Comparison of ENCODE assay signal across 20 cellular contexts in genomic region chr21:35779167-35779566, GRCh38.
A peak's percentile ranks its signal among the peaks of the same experiment; 100 is the strongest.
DNase-seq lines count a peak whose midpoint lies in the region; ATAC-seq, FAIRE-seq and TF ChIP-seq lines count a peak whose summit lies in the region.
"Had no signal": no experiment of that assay in that cellular context is flagged by ENCODE, and none has a peak within 500 bp of the region (broad histone marks: within the 10 kb centered on the region; RNA-seq: fewer than 3 reads in every experiment).

No MANE protein-coding gene starts in this region.

- H4K5ac ChIP-seq in IMR-90 (ENCODE audit: low read depth, low read length) = no peak overlapping the region

- peak overlapping the region; percentile 87 for H2BK20ac ChIP-seq in IMR-90 (ENCODE audit: low read depth, low read length)

- peak overlapping the region; percentile 73; the same call in 1 of the 2 replicates for H2AK5ac ChIP-seq in IMR-90 (ENCODE audit: low read depth, low read length)

- H3K4me1 ChIP-seq in IMR-90 (ENCODE audit: control insufficient read depth, insufficient read depth, low read length) = peaks cover 7% of the 10 kb centered on the region
- H3K4me1 ChIP-seq in body of pancreas = peaks cover 19% of the 10 kb centered on the region
- H3K4me1 ChIP-seq in pancreas = peaks cover 0 to 14% (median 9%) of the 10 kb centered on the region in 3 donors
- peaks cover 26% of the 10 kb centered on the region for H3K4me1 ChIP-seq in foreskin keratinocyte

- TF ChIP-seq POLR2A in IMR-90 (IDR thresholded peaks at IDR 0.05; ENCODE audit: low read depth, low read length) (no peak), body of pancreas (IDR thresholded peaks at IDR 0.05) (no peak)

- WGBS in IMR-90 (ENCODE audit: extremely low coverage in 2 of 2, insufficient read length in 1 of 2), 2 experiments = 85% methylated on average over 2 of the region's 4 CpGs; no CpG with 5 or more reads in 1 of the 2 experiments
- WGBS in body of pancreas, 2 donors = 61 to 64% methylated on average over 4 of the region's 4 CpGs
- 53 to 59% methylated on average over 4 of the region's 4 CpGs for WGBS in pancreas, 2 donors

- no peak overlapping the region for H3K4me2 ChIP-seq in IMR-90 (ENCODE audit: low read depth, low read length)
- H3K4me2 ChIP-seq: PC-9 had no signal

- no peak for DNase-seq in IMR-90
- DNase-seq in body of pancreas = no peak
- DNase-seq in pancreas = no peak
- DNase-seq in omental fat pad (ENCODE audit: low spot score) = no peak
- DNase-seq in COR-L47 (lab: John Stamatoyannopoulos, UW) = no peak
- no peak for DNase-seq in foreskin keratinocyte
- DNase-seq: AML-193; CD8-positive, alpha-beta memory T cell; Karpas-422; NCI-H1694; NCI-H2081 treated with DMSO at 0.1 percent for 48 hours; NCI-H446; NCI-H526 treated with DMSO at 0.1 percent for 48 hours; PC-9; RPMI8226; SHP77 treated with DMSO at 0.1 percent for 48 hours had no signal

- peak overlapping the region; percentile 88; the same call in 2 of the 3 replicates for H2BK15ac ChIP-seq in IMR-90 (ENCODE audit: low read depth, low read length)

- TF ChIP-seq RAD21 in IMR-90 (IDR thresholded peaks at IDR 0.05; ENCODE audit: low read length) = no peak

- in situ Hi-C loops in IMR-90 (cut with MboI; ENCODE audit: low sequenced_read_pairs) = no loop called here

- 0 out of 4 replicates have a peak, but pooled peaks cover 0 to 5% of the 10 kb centered on the region in 2 experiments for H3K79me1 ChIP-seq in IMR-90 (ENCODE audit: low read depth in 1 of 2, low read length in 2 of 2)

- intact Hi-C loops in IMR-90 (cut with micrococcal nuclease) = no loop called here
- intact Hi-C loops in body of pancreas (cut with DNase I) = no loop called here
- intact Hi-C loops in pancreas (cut with DNase I) = no loop called here

- H3K23ac ChIP-seq in IMR-90 (ENCODE audit: low read depth, low read length) = peak overlapping the region; percentile 75; the same call in 1 of the 2 replicates

- H4K91ac ChIP-seq in IMR-90 (ENCODE audit: insufficient read depth, low read depth, low read length) = peak overlapping the region; percentile 46

- H3K9ac ChIP-seq in IMR-90 (ENCODE audit: low read depth, low read length) = no peak overlapping the region

- H3K27ac ChIP-seq in IMR-90 (ENCODE audit: insufficient read depth, low read length) = no peak overlapping the region
- peak overlapping the region in 1 of 4 donors; percentile 1 for H3K27ac ChIP-seq in body of pancreas
- H3K27ac ChIP-seq in pancreas = no peak overlapping the region
- no peak overlapping the region for H3K27ac ChIP-seq in foreskin keratinocyte
- H3K27ac ChIP-seq: C4-2B, PC-9 had no signal

- H3K36me3 ChIP-seq in IMR-90 (ENCODE audit: control insufficient read depth, insufficient read depth, low read length) (no peaks in the 10 kb centered on the region), body of pancreas (replicated peaks in 1 of 2; ENCODE audit: insufficient read depth in 1 of 2, low read depth in 2 of 2) (no peaks in the 10 kb centered on the region), pancreas (no peaks in the 10 kb centered on the region)

- H2AK9ac ChIP-seq in IMR-90 (replicated peaks; ENCODE audit: low read depth, low read length, poor library complexity) = peak overlapping the region; percentile 43

- CTCF ChIA-PET in IMR-90 (lab: Yijun Ruan, JAX) = no interaction called here

- no peak overlapping the region for H2AFZ ChIP-seq in IMR-90 (replicated peaks; ENCODE audit: low read length, poor library complexity)
- H2AFZ ChIP-seq: PC-9 had no signal

- no peak for ATAC-seq in IMR-90 (ENCODE audit: low read depth)
- ATAC-seq in body of pancreas = peak; percentile 38
- peak; percentile 50 to 78 (median 62) for ATAC-seq in pancreas
- ATAC-seq in omental fat pad (ENCODE audit: low FRiP score) = no peak
- no peak for ATAC-seq in HG03571 (IDR thresholded peaks at IDR 0.05; ENCODE audit: unreplicated experiment)
- no peak for ATAC-seq in foreskin keratinocyte

- H3K18ac ChIP-seq in IMR-90 (ENCODE audit: low read depth, low read length) = peak overlapping the region; percentile 36; the same call in 1 of the 2 replicates

- peak overlapping the region; percentile 88 for H3K4ac ChIP-seq in IMR-90 (ENCODE audit: low read depth, low read length)

- POLR2A ChIA-PET in IMR-90 (lab: Charles Lee; ENCODE audit: unreplicated experiment) = no interaction called here

- H3K56ac ChIP-seq in IMR-90 (ENCODE audit: extremely low read depth, insufficient read depth, low read length) = no peak overlapping the region

- H3K27me3 ChIP-seq in IMR-90 (ENCODE audit: control insufficient read depth, insufficient read depth, low read length) (no peaks in the 10 kb centered on the region), body of pancreas (no peaks in the 10 kb centered on the region), pancreas (no peaks in the 10 kb centered on the region), foreskin keratinocyte (no peaks in the 10 kb centered on the region)

- H3K9me1 ChIP-seq in IMR-90 (ENCODE audit: insufficient read depth, low read length) = peaks cover 17% of the 10 kb centered on the region

- H3K9me3 ChIP-seq in IMR-90 (ENCODE audit: control insufficient read depth, insufficient read depth, low read length) = no peaks in the 10 kb centered on the region
- H3K9me3 ChIP-seq in body of pancreas = no peaks in the 10 kb centered on the region
- H3K9me3 ChIP-seq in pancreas = no peaks in the 10 kb centered on the region

- H4K20me1 ChIP-seq in IMR-90 (ENCODE audit: insufficient read depth, low read length) = no peaks in the 10 kb centered on the region

- dilution Hi-C loops in IMR-90 (cut with HindIII; ENCODE audit: low sequenced_read_pairs, unreplicated experiment) = no loop called here

- peak overlapping the region; percentile 89 for H2BK120ac ChIP-seq in IMR-90 (ENCODE audit: low read depth, low read length)

- peak overlapping the region in 1 of 2 experiments; percentile 76; a peak in 1 of 4 replicates for H4K8ac ChIP-seq in IMR-90 (ENCODE audit: low read depth in 2 of 2, low read length in 2 of 2)

- no peak overlapping the region for H3K4me3 ChIP-seq in IMR-90 (ENCODE audit: insufficient read depth, low read depth, low read length)
- H3K4me3 ChIP-seq in body of pancreas = no peak overlapping the region
- H3K4me3 ChIP-seq in pancreas = no peak overlapping the region
- H3K4me3 ChIP-seq: PC-9 had no signal

- TF ChIP-seq CTCF in IMR-90 (conservative IDR thresholded peaks at IDR 0.05; ENCODE audit: low read depth, low read length) = no peak
- no peak for TF ChIP-seq CTCF in body of pancreas (IDR thresholded peaks at IDR 0.05)
- TF ChIP-seq CTCF in pancreas (IDR thresholded peaks at IDR 0.05) = no peak
- no peak for TF ChIP-seq CTCF in omental fat pad (IDR thresholded peaks at IDR 0.05)
- TF ChIP-seq CTCF in foreskin keratinocyte (conservative IDR thresholded peaks at IDR 0.05) = no peak

- H2BK5ac ChIP-seq in IMR-90 (ENCODE audit: low read depth, low read length, poor library complexity, severe bottlenecking) = peak overlapping the region; percentile 47

- no TSS peak for BruUV-seq in IMR-90 (replicated peaks; lab: Mats Ljungman, UMichigan)

- H3K14ac ChIP-seq in IMR-90 (replicated peaks; ENCODE audit: low read depth, low read length) = peak overlapping the region; percentile 86

- FAIRE-seq in pancreas (lab: Jason Lieb, UNC) = no peak
- FAIRE-seq: G401.6, H1 had no signal

TF ChIP-seq in IMR-90, 13 proteins besides CTCF, POLR2A, EP300 and RAD21:
- no peak for TF ChIP-seq NFE2L2 (IDR thresholded peaks at IDR 0.05; ENCODE audit: low read depth, low read length)
- TF ChIP-seq FOS (IDR thresholded peaks at IDR 0.05; ENCODE audit: low read depth, low read length) = no peak
- TF ChIP-seq RCOR1 (IDR thresholded peaks at IDR 0.05; ENCODE audit: insufficient replicate concordance, low read length) = no peak
- TF ChIP-seq CEBPB (IDR thresholded peaks at IDR 0.05; ENCODE audit: low read depth, low read length) = no peak
- no peak for TF ChIP-seq BHLHE40 (IDR thresholded peaks at IDR 0.05; ENCODE audit: low read depth, low read length)
- no peak for TF ChIP-seq MAZ (IDR thresholded peaks at IDR 0.05; ENCODE audit: borderline replicate concordance, low read depth, low read length)
- no peak for TF ChIP-seq ELK1 (IDR thresholded peaks at IDR 0.05; ENCODE audit: borderline replicate concordance, low read depth, low read length)
- no peak for TF ChIP-seq MXI1 (IDR thresholded peaks at IDR 0.05; ENCODE audit: borderline replicate concordance, low read depth, low read length)
- no peak for TF ChIP-seq SMC3 (IDR thresholded peaks at IDR 0.05; ENCODE audit: low read depth, low read length)
- no peak for TF ChIP-seq MAFK (IDR thresholded peaks at IDR 0.05; ENCODE audit: low read depth, low read length)
- TF ChIP-seq USF2 (IDR thresholded peaks at IDR 0.05; ENCODE audit: low read depth, low read length) = no peak
- no peak for TF ChIP-seq RFX5 (IDR thresholded peaks at IDR 0.05; ENCODE audit: low read depth, low read length)
- no peak for TF ChIP-seq CHD1 (IDR thresholded peaks at IDR 0.05; ENCODE audit: low read depth, low read length)

Comparison
In these comparisons a context has a peak if more than half of its experiments do, and no peak if none do; other contexts are left out.
1. ATAC-seq: peak in body of pancreas (single experiment) and pancreas (4 of 4); none in IMR-90 (single experiment), omental fat pad (single experiment), HG03571 (single experiment) and foreskin keratinocyte (single experiment).